ENCODE assay signal across 8 cellular contexts in the genomic region with DNA sequence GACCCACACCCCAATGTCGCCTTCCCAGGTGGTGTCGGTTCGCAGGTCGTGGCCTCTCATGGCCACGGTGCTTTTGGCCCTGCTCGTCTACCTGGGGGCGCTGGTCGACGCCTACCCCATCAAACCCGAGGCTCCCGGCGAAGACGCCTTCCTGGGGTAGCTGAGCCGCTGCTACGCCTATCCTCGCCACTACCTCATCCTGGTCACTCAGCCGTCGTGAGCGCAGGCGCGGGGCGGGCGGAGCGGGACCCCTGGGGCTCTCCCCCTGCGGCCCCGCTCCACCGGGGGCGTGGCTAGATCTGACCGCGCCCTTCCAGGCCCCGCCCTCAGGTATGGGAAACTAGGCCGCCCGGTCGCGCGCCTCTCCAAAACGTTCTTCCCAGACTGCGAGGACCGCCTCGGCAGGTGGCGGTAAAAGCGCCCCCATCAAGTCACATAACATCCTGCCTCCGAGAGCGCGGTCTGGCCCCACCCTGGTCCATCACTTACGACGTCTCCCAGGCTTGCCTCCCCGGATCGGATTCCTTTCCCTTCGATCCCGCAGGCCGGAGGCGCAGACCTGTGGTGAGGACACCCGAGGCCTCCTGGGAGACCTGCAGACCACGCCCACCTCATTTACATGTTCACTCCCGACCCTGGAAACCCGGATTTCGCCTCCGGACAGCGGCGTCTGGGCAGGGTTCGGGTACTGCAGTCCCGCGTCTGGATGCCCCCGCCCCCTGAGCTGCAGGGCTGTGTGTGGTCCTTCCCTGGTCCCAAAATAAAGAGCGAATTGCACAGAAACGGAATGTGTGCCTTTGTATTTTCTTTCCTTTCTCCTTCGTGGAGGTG.
DNase-seq lines count a peak whose midpoint lies in the region; ATAC-seq lines count a peak whose summit lies in the region.

No MANE protein-coding gene starts in this region.

- peaks cover 62% of the 10 kb centered on the region for H3K27me3 Mint-ChIP-seq in central memory CD8-positive, alpha-beta T cell
- peaks cover 63% of the 10 kb centered on the region for H3K27me3 Mint-ChIP-seq in stimulated activated memory B cell treated with anti-CD40 and anti-IgM and Interleukin-4, amounts not matched to agents 10 μg/mL and 1 μg/mL and 100 μg/mL, for 72 hours

- peak; percentile 15 for DNase-seq in stimulated activated CD4-positive, alpha-beta T cell treated with anti-CD3 and anti-CD28 coated beads, Interleukin-12 subunit alpha, Interleukin-12 subunit beta, amount 100 ng/mL, for 4 hours
- DNase-seq in stimulated activated CD4-positive, alpha-beta T cell treated with anti-CD3 and anti-CD28 coated beads, Interleukin-4, amount 100 ng/mL, for 24 hours = no peak
- DNase-seq in NOMO-1 treated with dmso at 0.1 percent for 144 hours (lab: John Stamatoyannopoulos, UW; ENCODE audit: unreplicated experiment) (peak; percentile 55), left colon (peak; percentile 81 to 87), OCI-M2 (lab: John Stamatoyannopoulos, UW; ENCODE audit: unreplicated experiment) (no peak)
- DNase-seq in central memory CD8-positive, alpha-beta T cell (ENCODE audit: low spot score in 2 of 2) = no peak
- no peak for DNase-seq in effector CD4-positive, alpha-beta T cell

- peaks cover 14% of the 10 kb centered on the region for H3K4me1 Mint-ChIP-seq in central memory CD8-positive, alpha-beta T cell
- H3K4me1 Mint-ChIP-seq in stimulated activated memory B cell treated with anti-CD40 and anti-IgM and Interleukin-4, amounts not matched to agents 10 μg/mL and 1 μg/mL and 100 μg/mL, for 72 hours = peaks cover 12% of the 10 kb centered on the region

- intact Hi-C loops in left colon (cut with DNase I, micrococcal nuclease) = no loop called here

- no peak overlapping the region for H3K27ac Mint-ChIP-seq in central memory CD8-positive, alpha-beta T cell (ENCODE audit: low read depth)
- H3K27ac Mint-ChIP-seq in stimulated activated memory B cell treated with anti-CD40 and anti-IgM and Interleukin-4, amounts not matched to agents 10 μg/mL and 1 μg/mL and 100 μg/mL, for 72 hours = no peak overlapping the region

- H3K36me3 Mint-ChIP-seq in central memory CD8-positive, alpha-beta T cell (ENCODE audit: insufficient read depth) = no peaks in the 10 kb centered on the region
- H3K36me3 Mint-ChIP-seq in stimulated activated memory B cell treated with anti-CD40 and anti-IgM and Interleukin-4, amounts not matched to agents 10 μg/mL and 1 μg/mL and 100 μg/mL, for 72 hours = no peaks in the 10 kb centered on the region

- H3K9me3 Mint-ChIP-seq in central memory CD8-positive, alpha-beta T cell = no peaks in the 10 kb centered on the region
- no peaks in the 10 kb centered on the region for H3K9me3 Mint-ChIP-seq in stimulated activated memory B cell treated with anti-CD40 and anti-IgM and Interleukin-4, amounts not matched to agents 10 μg/mL and 1 μg/mL and 100 μg/mL, for 72 hours

- ATAC-seq in central memory CD8-positive, alpha-beta T cell (replicated peaks; ENCODE audit: extremely low read depth, poor library complexity, severe bottlenecking) = peak; percentile 23
- peak; percentile 96 for ATAC-seq in left colon
- ATAC-seq in stimulated activated memory B cell treated with anti-CD40 and anti-IgM and Interleukin-4, amounts not matched to agents 10 μg/mL and 1 μg/mL and 100 μg/mL, for 72 hours = peak; percentile 27

- peak overlapping the region; percentile 73 for H3K4me3 Mint-ChIP-seq in central memory CD8-positive, alpha-beta T cell
- H3K4me3 Mint-ChIP-seq in stimulated activated memory B cell treated with anti-CD40 and anti-IgM and Interleukin-4, amounts not matched to agents 10 μg/mL and 1 μg/mL and 100 μg/mL, for 72 hours = peak overlapping the region; percentile 74

Comparison
In these comparisons a context has a peak if more than half of its experiments do, and no peak if none do; other contexts are left out.
1. DNase-seq: peak in stimulated activated CD4-positive, alpha-beta T cell treated with anti-CD3 and anti-CD28 coated beads, Interleukin-12 subunit alpha, Interleukin-12 subunit beta, amount 100 ng/mL, for 4 hours (single experiment), NOMO-1 treated with dmso at 0.1 percent for 144 hours (single experiment) and left colon (2 of 2); none in stimulated activated CD4-positive, alpha-beta T cell treated with anti-CD3 and anti-CD28 coated beads, Interleukin-4, amount 100 ng/mL, for 24 hours (single experiment), central memory CD8-positive, alpha-beta T cell (0 of 2), OCI-M2 (single experiment) and effector CD4-positive, alpha-beta T cell (single experiment).
2. ATAC-seq: peak in every context shown above with its lines; median percentile 96 in left colon; 27 in stimulated activated memory B cell treated with anti-CD40 and anti-IgM and Interleukin-4, amounts not matched to agents 10 μg/mL and 1 μg/mL and 100 μg/mL, for 72 hours; 23 in central memory CD8-positive, alpha-beta T cell.